ENCODE assay signal across 10 cellular contexts in the genomic region with DNA sequence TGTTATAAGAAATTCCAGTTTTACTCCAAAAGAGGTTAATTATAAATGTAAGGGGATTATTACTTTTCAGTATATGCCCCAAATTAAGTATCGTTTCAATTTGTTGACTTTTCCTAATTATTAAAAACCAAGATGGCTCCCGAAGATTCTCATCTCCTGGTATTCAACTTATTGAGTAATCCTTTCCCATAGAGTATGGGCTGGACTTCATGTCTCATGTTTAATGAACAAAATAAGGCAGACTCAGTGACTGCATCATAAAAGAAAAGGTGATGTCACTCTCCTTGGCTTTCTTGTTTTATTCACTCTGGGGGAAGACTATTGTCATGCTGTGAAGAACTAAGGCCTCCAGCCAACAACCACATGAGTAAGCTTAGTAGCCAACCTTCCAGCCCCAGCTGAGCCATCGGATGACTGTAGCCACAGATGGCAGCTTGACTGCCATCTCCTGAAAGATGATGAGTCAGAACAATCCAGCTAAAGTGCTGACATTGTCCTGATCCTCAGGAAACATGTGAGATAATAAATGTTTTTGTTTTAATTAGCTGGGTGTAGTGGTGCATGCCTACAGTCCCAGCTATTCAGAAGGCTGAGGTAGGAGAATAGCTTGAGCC. TPM values are rescaled to one million over a fixed set of nuclear protein-coding genes. Genes with fewer than 3 reads are reported as not detected.
DNase-seq lines count a peak whose midpoint lies in the region; ATAC-seq, FAIRE-seq and TF ChIP-seq lines count a peak whose summit lies in the region.
"Had no signal": no experiment of that assay in that cellular context is flagged by ENCODE, and none has a peak within 500 bp of the region (broad histone marks: within the 10 kb centered on the region; RNA-seq: fewer than 3 reads in every experiment).

No MANE protein-coding gene starts in this region.

- H3K27me3 Mint-ChIP-seq in natural killer cell treated with Interleukin-12 subunit alpha and Interleukin-12 subunit beta and Interleukin-15 and Interleukin-18, amount 100 ng/mL, for 72 hours, result no peaks in the 10 kb centered on the region

- no peaks in the 10 kb centered on the region for H3K9me3 ChIP-seq in GM23248 (ENCODE audit: low read depth)
- no peaks in the 10 kb centered on the region for H3K9me3 ChIP-seq in mucosa of descending colon

- peak; percentile 91 for ATAC-seq in mucosa of descending colon
- no peak for ATAC-seq in natural killer cell treated with Interleukin-12 subunit alpha and Interleukin-12 subunit beta and Interleukin-15 and Interleukin-18, amount 100 ng/mL, for 72 hours

- H4K20me1 ChIP-seq in GM23248 (ENCODE audit: insufficient read depth), result peaks cover 24% of the 10 kb centered on the region; the same call in 1 of the 2 replicates

- H3K4me2 ChIP-seq in GM23248 (ENCODE audit: unreplicated experiment), result no peak overlapping the region

- TF ChIP-seq POLR2A in NB4 (IDR thresholded peaks at IDR 0.05; ENCODE audit: extremely low read depth, insufficient read length), result no peak

- H3K36me3 ChIP-seq in GM23248 (ENCODE audit: low read depth) (no peaks in the 10 kb centered on the region), bronchial epithelial cell (ENCODE audit: control insufficient read depth, insufficient read depth, low read length) (peaks cover 4% of the 10 kb centered on the region), mucosa of descending colon (ENCODE audit: low read depth) (no peaks in the 10 kb centered on the region)

- TF ChIP-seq CTCF in NB4 (IDR thresholded peaks at IDR 0.05; ENCODE audit: low read depth, low read length) (no peak), bronchial epithelial cell (IDR thresholded peaks at IDR 0.05; ENCODE audit: insufficient read depth, low read length, severe bottlenecking) (no peak), mucosa of descending colon (IDR thresholded peaks at IDR 0.05) (no peak)

- H3K79me2 ChIP-seq in GM23248 (ENCODE audit: insufficient read depth), result peaks cover 100% of the 10 kb centered on the region

- H3K36me3 Mint-ChIP-seq in natural killer cell treated with Interleukin-12 subunit alpha and Interleukin-12 subunit beta and Interleukin-15 and Interleukin-18, amount 100 ng/mL, for 72 hours, result no peaks in the 10 kb centered on the region

- FAIRE-seq in bronchial epithelial cell (lab: Jason Lieb, UNC), result no peak

- H3K27ac Mint-ChIP-seq in natural killer cell treated with Interleukin-12 subunit alpha and Interleukin-12 subunit beta and Interleukin-15 and Interleukin-18, amount 100 ng/mL, for 72 hours, result no peak overlapping the region

- H3K4me3 ChIP-seq in GM23248 (no peak overlapping the region), NB4 (ENCODE audit: low read depth, low read length) (no peak overlapping the region), bronchial epithelial cell (ENCODE audit: low read depth, low read length) (no peak overlapping the region), mucosa of descending colon (no peak overlapping the region)

- in situ Hi-C loops in GM23248 (cut with MboI), result no loop called here

- no peaks in the 10 kb centered on the region for H3K9me3 Mint-ChIP-seq in natural killer cell treated with Interleukin-12 subunit alpha and Interleukin-12 subunit beta and Interleukin-15 and Interleukin-18, amount 100 ng/mL, for 72 hours

- no peak overlapping the region for H3K9ac ChIP-seq in GM23248

- H3K4me1 ChIP-seq in GM23248 (ENCODE audit: insufficient read depth), result peaks cover 5% of the 10 kb centered on the region
- no peaks in the 10 kb centered on the region for H3K4me1 ChIP-seq in mucosa of descending colon (ENCODE audit: low read depth)

- no peaks in the 10 kb centered on the region for H3K4me1 Mint-ChIP-seq in natural killer cell treated with Interleukin-12 subunit alpha and Interleukin-12 subunit beta and Interleukin-15 and Interleukin-18, amount 100 ng/mL, for 72 hours (ENCODE audit: low read depth in 2 of 2)

- 50 to 56% methylated on average over 3 of the region's 3 CpGs for WGBS in GM23248 (ENCODE audit: low coverage in 1 of 2, low lambda C conversion rate in 2 of 2, missing lambda C conversion rate in 2 of 2), 2 experiments

- H3K27me3 ChIP-seq in GM23248 (replicated peaks; ENCODE audit: insufficient read depth), result no peaks in the 10 kb centered on the region
- no peaks in the 10 kb centered on the region for H3K27me3 ChIP-seq in bronchial epithelial cell (ENCODE audit: control insufficient read depth, insufficient read depth, low read length)

- no peak overlapping the region for H2AFZ ChIP-seq in GM23248

- intact Hi-C loops in mucosa of descending colon (cut with DNase I, micrococcal nuclease), result no loop called here

- DNase-seq in GM23248, result peak; percentile 95
- peak; percentile 29 for DNase-seq in NB4 (ENCODE audit: low read depth)
- peak; percentile 97 for DNase-seq in bronchial epithelial cell (ENCODE audit: low read depth)
- DNase-seq in mucosa of descending colon, result no peak
- DNase-seq in medulla oblongata (ENCODE audit: extremely low spot score), result no peak
- DNase-seq in SHP77 (lab: John Stamatoyannopoulos, UW), result no peak
- DNase-seq in activated T-cell treated with anti-CD3 and anti-CD28 coated beads, Interleukin-2, amount 50 U/mL, for 48 hours, result no peak
- DNase-seq in natural killer cell treated with Interleukin-12 subunit alpha and Interleukin-12 subunit beta and Interleukin-15 and Interleukin-18, amount 100 ng/mL, for 72 hours (ENCODE audit: low spot score), result no peak
- DNase-seq: activated naive CD4-positive, alpha-beta T cell treated with Interleukin-2 at 50 U/mL for 16 hours; DMS79 treated with DMSO at 0.1 percent for 48 hours had no signal

- H3K27ac ChIP-seq in GM23248, result peak overlapping the region; percentile 54

- no peak overlapping the region for H3K4me3 Mint-ChIP-seq in natural killer cell treated with Interleukin-12 subunit alpha and Interleukin-12 subunit beta and Interleukin-15 and Interleukin-18, amount 100 ng/mL, for 72 hours

- H3F3A ChIP-seq in GM23248 (ENCODE audit: insufficient read depth), result peaks cover 29% of the 10 kb centered on the region

- H3K9me2 ChIP-seq in GM23248 (ENCODE audit: insufficient read depth), result no peaks in the 10 kb centered on the region

RNA-seq across cellular contexts. Expression of a gene that starts 17.3 kb away (rescaled TPM):
- 60.6 and 86.0 TPM in 2 replicates for total RNA-seq in GM23248 (2014; rRNA removed; shearing (Covaris generic))
- polyA plus RNA-seq in GM23248 (2016; fragmentation: Nextera tagmentation; extraction: Ambion mirVana), result 62.5 and 64.2 TPM in 2 replicates
- total RNA-seq in bronchial epithelial cell, result 32.6 and 37.1 TPM in 2 replicates
- 10 to 100 TPM; 26.7 to 67.4 (median 42.1) TPM for total RNA-seq in mucosa of descending colon
- 1 to 10 TPM; 3.5 to 5.0 TPM for total RNA-seq in natural killer cell treated with Interleukin-12 subunit alpha and Interleukin-12 subunit beta and Interleukin-15 and Interleukin-18, amount 100 ng/mL, for 72 hours

Comparison
In these comparisons a context has a peak if more than half of its experiments do, and no peak if none do; other contexts are left out.
1. DNase-seq: peak in GM23248 (single experiment), NB4 (single experiment) and bronchial epithelial cell (single experiment); none in mucosa of descending colon (0 of 3), medulla oblongata (single experiment), SHP77 (0 of 2), activated T-cell treated with anti-CD3 and anti-CD28 coated beads, Interleukin-2, amount 50 U/mL, for 48 hours (0 of 2) and natural killer cell treated with Interleukin-12 subunit alpha and Interleukin-12 subunit beta and Interleukin-15 and Interleukin-18, amount 100 ng/mL, for 72 hours (single experiment).